Comparison of ENCODE assay signal across 11 cellular contexts in genomic region chr20:19932170-19932667, GRCh38.
DNase-seq lines count a peak whose midpoint lies in the region; TF ChIP-seq lines count a peak whose summit lies in the region.
"Had no signal": no experiment of that assay in that cellular context is flagged by ENCODE, and none has a peak within 500 bp of the region (broad histone marks: within the 10 kb centered on the region; RNA-seq: fewer than 3 reads in every experiment).

No MANE protein-coding gene starts in this region.

- H3K27me3 ChIP-seq in mucosa of rectum (ENCODE audit: control insufficient read depth in 2 of 2, insufficient read depth in 2 of 2, low read length in 2 of 2) (no peaks in the 10 kb centered on the region), uterus (no peaks in the 10 kb centered on the region)

- H3K9me3 ChIP-seq in mucosa of rectum (ENCODE audit: control insufficient read depth in 2 of 2, low read length in 2 of 2), result no peaks in the 10 kb centered on the region
- H3K9me3 ChIP-seq in uterus, result no peaks in the 10 kb centered on the region

- H3K27ac ChIP-seq in mucosa of rectum (ENCODE audit: low read depth in 2 of 2, low read length in 2 of 2) (peak overlapping the region; percentile 17 to 40), uterus (peak overlapping the region; percentile 75 to 78)

- H3K4me1 ChIP-seq in mucosa of rectum (ENCODE audit: control insufficient read depth in 2 of 2, insufficient read depth in 2 of 2, low read length in 2 of 2) (peaks cover 42 to 43% of the 10 kb centered on the region in 2 donors), uterus (peaks cover 8 to 10% of the 10 kb centered on the region in 2 donors)

- H3K36me3 ChIP-seq in mucosa of rectum (ENCODE audit: control insufficient read depth in 2 of 2, insufficient read depth in 2 of 2, low read length in 2 of 2) (peaks cover 4 to 8% of the 10 kb centered on the region in 2 donors), uterus (no peaks in the 10 kb centered on the region)

- H3K4me3 ChIP-seq in mucosa of rectum (ENCODE audit: low read length in 2 of 2), result no peak overlapping the region
- no peak overlapping the region for H3K4me3 ChIP-seq in uterus

- no peak overlapping the region for H3K9ac ChIP-seq in mucosa of rectum (ENCODE audit: low read depth in 1 of 2, low read length in 2 of 2)

- peak in 1 of 4 experiments; percentile 7 for TF ChIP-seq CTCF in uterus (IDR thresholded peaks at IDR 0.05)

- TF ChIP-seq POLR2A in uterus (IDR thresholded peaks at IDR 0.05), result no peak

- intact Hi-C loops in uterus (cut with DNase I; ENCODE audit: low total_unique reads), result no loop called here

- DNase-seq in RPMI7951 (ENCODE audit: low read depth) (peak; percentile 90), fibroblast of peridontal ligament (ENCODE audit: extremely low read depth) (peak; percentile 83), uterus (peak; percentile 69 to 80), HuH-7.5 (ENCODE audit: low spot score) (no peak), SKM-1 (lab: John Stamatoyannopoulos, UW; ENCODE audit: unreplicated experiment) (no peak), NCI-H82 (lab: John Stamatoyannopoulos, UW) (no peak)
- DNase-seq: endodermal cell, GF-D8, KBM-7, NCI-H526 had no signal

Comparison
In these comparisons a context has a peak if more than half of its experiments do, and no peak if none do; other contexts are left out.
1. DNase-seq: peak in RPMI7951 (single experiment), fibroblast of peridontal ligament (single experiment) and uterus (2 of 2); none in HuH-7.5 (single experiment), SKM-1 (single experiment) and NCI-H82 (single experiment).